Comparison of ENCODE assay signal across 18 cellular contexts in genomic region chr4:169724251-169724650, GRCh38. TPM values are rescaled to one million over a fixed set of nuclear protein-coding genes. Genes with fewer than 3 reads are reported as not detected.
DNase-seq lines count a peak whose midpoint lies in the region; ATAC-seq, FAIRE-seq and TF ChIP-seq lines count a peak whose summit lies in the region.
"Had no signal": no experiment of that assay in that cellular context is flagged by ENCODE, and none has a peak within 500 bp of the region (broad histone marks: within the 10 kb centered on the region; RNA-seq: fewer than 3 reads in every experiment).

No MANE protein-coding gene starts in this region.

- POLR2A ChIA-PET in HepG2 (lab: Yijun Ruan, JAX), result interaction anchor here (1.2 kb wide), 1 partner anchor 111 kb away, joined by 3 read pairs; no protein-coding TSS in a partner anchor

- ATAC-seq in HepG2 (no peak), right lobe of liver (no peak), GM21723 (IDR thresholded peaks at IDR 0.05; ENCODE audit: unreplicated experiment) (no peak)

- H3K4me3 ChIP-seq in HepG2 (replicated peaks in 1 of 3; ENCODE audit: insufficient read depth in 1 of 3, low read depth in 2 of 3, low read length in 3 of 3), result no peak overlapping the region
- no peak overlapping the region for H3K4me3 ChIP-seq in right lobe of liver
- no peak overlapping the region for H3K4me3 ChIP-seq in astrocyte of the spinal cord (ENCODE audit: low read depth, low read length)
- H3K4me3 ChIP-seq: skin epidermis, thyroid gland had no signal

- BruUV-seq in HepG2 (replicated peaks; lab: Mats Ljungman, UMichigan), result no TSS peak

- intact Hi-C loops in HepG2 (cut with micrococcal nuclease; ENCODE audit: unreplicated experiment), result no loop called here
- intact Hi-C loops in right lobe of liver (cut with DNase I), result no loop called here

- H3K36me3 ChIP-seq in HepG2 (replicated peaks in 1 of 2; ENCODE audit: control insufficient read depth in 1 of 2, insufficient read depth in 2 of 2, low read length in 2 of 2) (peaks cover 0 to 9% of the 10 kb centered on the region in 2 experiments; a peak in 1 of 5 replicates), right lobe of liver (no peaks in the 10 kb centered on the region)
- H3K36me3 ChIP-seq: thyroid gland had no signal

- no peak overlapping the region for H2AFZ ChIP-seq in HepG2 (ENCODE audit: low read length)

- H3K79me2 ChIP-seq in HepG2 (ENCODE audit: insufficient read depth, low read length), result no peaks in the 10 kb centered on the region

- in situ Hi-C loops in HepG2 (cut with HindIII; ENCODE audit: extremely low pct_ligation_motif_present, low pct_unique_long_range_greater_than_20kb) (no loop called here), astrocyte of the spinal cord (cut with HindIII; ENCODE audit: low sequenced_read_pairs) (no loop called here)

- H3K4me2 ChIP-seq in HepG2 (ENCODE audit: low read depth, low read length), result no peak overlapping the region

- 61% methylated on average over 2 of the region's 2 CpGs for WGBS in HepG2 (ENCODE audit: low lambda C conversion rate)
- WGBS in right lobe of liver (ENCODE audit: insufficient coverage, low coverage, low lambda C conversion rate, missing lambda C conversion rate), result 70% methylated on average over 2 of the region's 2 CpGs

- no peak for TF ChIP-seq EP300 in HepG2 (IDR thresholded peaks at IDR 0.05; ENCODE audit: low read depth in 2 of 2, low read length in 2 of 2)
- no peak for TF ChIP-seq EP300 in HepG2 (CRISPR knock-in tag; IDR thresholded peaks at IDR 0.05; ENCODE audit: borderline replicate concordance)

- TF ChIP-seq POLR2A in HepG2 (IDR thresholded peaks at IDR 0.05; ENCODE audit: insufficient read depth in 1 of 2, low read depth in 2 of 2, low read length in 2 of 2) (no peak), right lobe of liver (IDR thresholded peaks at IDR 0.05) (no peak)

- TF ChIP-seq CTCF in HepG2 (CRISPR knock-in tag; IDR thresholded peaks at IDR 0.05), result no peak
- no peak for TF ChIP-seq CTCF in right lobe of liver (IDR thresholded peaks at IDR 0.05)
- no peak for TF ChIP-seq CTCF in astrocyte of the spinal cord (IDR thresholded peaks at IDR 0.05; ENCODE audit: low read depth, low read length)

- H3K27ac ChIP-seq in HepG2 (ENCODE audit: extremely low read length, insufficient read depth, low read length) (no peak overlapping the region), right lobe of liver (no peak overlapping the region)
- H3K27ac ChIP-seq: skin epidermis, thyroid gland had no signal

- H3K4me1 ChIP-seq in HepG2 (ENCODE audit: insufficient read depth, low read length) (no peaks in the 10 kb centered on the region), right lobe of liver (no peaks in the 10 kb centered on the region)
- H3K4me1 ChIP-seq: thyroid gland had no signal

- DNase-seq in HepG2 (ENCODE audit: low spot score), result no peak
- no peak for DNase-seq in right lobe of liver
- peak; percentile 33 for DNase-seq in astrocyte of the spinal cord (ENCODE audit: low read depth, low spot score)
- DNase-seq in hepatic stellate cell (ENCODE audit: low spot score), result peak; percentile 16
- DNase-seq in activated CD8-positive, alpha-beta memory T cell treated with anti-CD3 and anti-CD28 coated beads, Interleukin-2, amount 50 U/mL, for 4 hours, result no peak
- DNase-seq in NCI-H446 treated with DMSO at 0.1 percent for 48 hours (lab: John Stamatoyannopoulos, UW), result no peak
- DNase-seq in HUDEP-2 (lab: John Stamatoyannopoulos, UW; ENCODE audit: unreplicated experiment in 76 of 76), result no peak
- DNase-seq: activated CD4-positive, alpha-beta T cell treated with anti-CD3 and anti-CD28 coated beads, Interleukin-2, amount 10 ng/mL, durations not matched to agents 24 days and 14 days; activated naive CD4-positive, alpha-beta T cell treated with anti-CD3 and anti-CD28 coated beads, Interleukin-2, amount 10 ng/mL, durations not matched to agents 7 days and 5 days; caudate nucleus; Kasumi-1; NCI-H1417 treated with DMSO at 0.1 percent for 48 hours; NCI-H226; SHP77; thyroid gland had no signal

- H3K27me3 ChIP-seq in HepG2 (ENCODE audit: control insufficient read depth in 1 of 2, insufficient read depth in 2 of 2, low read length in 2 of 2) (no peaks in the 10 kb centered on the region), right lobe of liver (no peaks in the 10 kb centered on the region)
- H3K27me3 ChIP-seq: thyroid gland had no signal

- CTCF ChIA-PET in HepG2 (lab: Yijun Ruan, JAX; ENCODE audit: low intra/inter-chr PET ratio, low total read pairs), result no interaction called here

- TF ChIP-seq RAD21 in HepG2 (CRISPR knock-in tag; IDR thresholded peaks at IDR 0.05), result no peak

- no peaks in the 10 kb centered on the region for H3K9me3 ChIP-seq in HepG2 (ENCODE audit: low read length)
- no peaks in the 10 kb centered on the region for H3K9me3 ChIP-seq in right lobe of liver
- H3K9me3 ChIP-seq: thyroid gland had no signal

- no peak for FAIRE-seq in HepG2 (lab: Jason Lieb, UNC)
- FAIRE-seq: A204.1 had no signal

- H4K20me1 ChIP-seq in HepG2 (ENCODE audit: insufficient read depth, low read length), result no peaks in the 10 kb centered on the region

- no peak overlapping the region for H3K9ac ChIP-seq in HepG2 (ENCODE audit: insufficient read depth, low read depth, low read length)

TF ChIP-seq in HepG2, 621 proteins besides CTCF, POLR2A, EP300 and RAD21:
- TF ChIP-seq RBM22 (optimal IDR thresholded peaks at IDR 0.05; ENCODE audit: low read length) (peak; percentile 79), NFIC (IDR thresholded peaks at IDR 0.05; ENCODE audit: low read length) (no peak), DR1 (CRISPR knock-in tag; IDR thresholded peaks at IDR 0.05) (no peak), ZNF333 (CRISPR knock-in tag; IDR thresholded peaks at IDR 0.05; ENCODE audit: borderline replicate concordance) (no peak), SSRP1 (CRISPR knock-in tag; IDR thresholded peaks at IDR 0.05) (no peak), ZNF788 (CRISPR knock-in tag; IDR thresholded peaks at IDR 0.05; ENCODE audit: borderline replicate concordance) (no peak), ZNF569 (CRISPR knock-in tag; IDR thresholded peaks at IDR 0.05; ENCODE audit: borderline replicate concordance) (no peak)

RNA-seq across cellular contexts. Expression of gene HPF1, which starts 33.5 kb away (rescaled TPM):
- total RNA-seq in HepG2 (2016; rRNA removed; fragmentation: Illumina TruSeq; extraction: Trizol) (14.8 and 23.0 TPM in 2 replicates), right lobe of liver (10 to 100 TPM in 3 of 6 experiments, 1 to 10 TPM in 3; 6.9 to 27.0 (median 10.1) TPM)
- total RNA-seq in HepG2 (2016; cell fraction: cytosol; rRNA removed; fragmentation: Illumina TruSeq; extraction: Trizol; ENCODE audit: low read depth), result 2.2 and 2.8 TPM in 2 replicates
- 16.3 and 27.5 TPM in 2 replicates for total RNA-seq in HepG2 (2016; cell fraction: insoluble cytoplasmic fraction; rRNA removed; fragmentation: Illumina TruSeq; extraction: Trizol)
- total RNA-seq in HepG2 (2016; cell fraction: membrane; rRNA removed; fragmentation: Illumina TruSeq; extraction: Trizol), result 5.5 and 5.7 TPM in 2 replicates
- total RNA-seq in HepG2 (2016; cell fraction: nucleus; rRNA removed; fragmentation: Illumina TruSeq; extraction: Trizol), result 6.6 and 9.1 TPM in 2 replicates
- polyA plus RNA-seq in HepG2 (2011; rRNA removed), result 4.2 and 5.1 TPM in 2 replicates
- 3.0 and 5.1 TPM in 2 replicates for polyA plus RNA-seq in HepG2 (2011; cell fraction: cytosol; rRNA removed)
- polyA plus RNA-seq in HepG2 (2011; cell fraction: nucleus; rRNA removed), result 1.4 and 1.5 TPM in 2 replicates
- 6.8 and 10.6 TPM in 2 replicates for polyA plus RNA-seq in HepG2 (2012)
- 2.3 and 2.7 TPM in 2 replicates for polyA plus RNA-seq in HepG2 (2016; cell fraction: cytosol; fragmentation: Illumina TruSeq; extraction: Trizol; ENCODE audit: low read depth)
- polyA plus RNA-seq in HepG2 (2016; cell fraction: insoluble cytoplasmic fraction; fragmentation: Illumina TruSeq; extraction: Trizol; ENCODE audit: low read depth), result 25.3 and 28.2 TPM in 2 replicates
- 3.3 and 3.4 TPM in 2 replicates for polyA plus RNA-seq in HepG2 (2016; cell fraction: membrane; fragmentation: Illumina TruSeq; extraction: Trizol; ENCODE audit: low read depth)
- polyA plus RNA-seq in HepG2 (2016; cell fraction: nucleus; fragmentation: Illumina TruSeq; extraction: Trizol; ENCODE audit: insufficient read depth, low read depth), result 7.9 and 17.4 TPM in 2 replicates
- 1.3 TPM in 1 of 2 replicates, not detected in the other for polyA minus RNA-seq in HepG2 (2011; rRNA and poly(A)+ RNA removed; ENCODE audit: low replicate concordance)
- 1.4 and 2.2 TPM in 2 replicates for polyA minus RNA-seq in HepG2 (2011; cell fraction: cytosol; rRNA and poly(A)+ RNA removed)
- 2.7 and 4.4 TPM in 2 replicates for polyA minus RNA-seq in HepG2 (2011; cell fraction: nucleus; rRNA and poly(A)+ RNA removed)

Comparison
In these comparisons a context has a peak if more than half of its experiments do, and no peak if none do; other contexts are left out.
1. DNase-seq: peak in astrocyte of the spinal cord (single experiment) and hepatic stellate cell (single experiment); none in HepG2 (single experiment), right lobe of liver (0 of 3), activated CD8-positive, alpha-beta memory T cell treated with anti-CD3 and anti-CD28 coated beads, Interleukin-2, amount 50 U/mL, for 4 hours (single experiment), NCI-H446 treated with DMSO at 0.1 percent for 48 hours (single experiment) and HUDEP-2 (0 of 76).